ENCODE assay signal across 9 cellular contexts in the genomic region with DNA sequence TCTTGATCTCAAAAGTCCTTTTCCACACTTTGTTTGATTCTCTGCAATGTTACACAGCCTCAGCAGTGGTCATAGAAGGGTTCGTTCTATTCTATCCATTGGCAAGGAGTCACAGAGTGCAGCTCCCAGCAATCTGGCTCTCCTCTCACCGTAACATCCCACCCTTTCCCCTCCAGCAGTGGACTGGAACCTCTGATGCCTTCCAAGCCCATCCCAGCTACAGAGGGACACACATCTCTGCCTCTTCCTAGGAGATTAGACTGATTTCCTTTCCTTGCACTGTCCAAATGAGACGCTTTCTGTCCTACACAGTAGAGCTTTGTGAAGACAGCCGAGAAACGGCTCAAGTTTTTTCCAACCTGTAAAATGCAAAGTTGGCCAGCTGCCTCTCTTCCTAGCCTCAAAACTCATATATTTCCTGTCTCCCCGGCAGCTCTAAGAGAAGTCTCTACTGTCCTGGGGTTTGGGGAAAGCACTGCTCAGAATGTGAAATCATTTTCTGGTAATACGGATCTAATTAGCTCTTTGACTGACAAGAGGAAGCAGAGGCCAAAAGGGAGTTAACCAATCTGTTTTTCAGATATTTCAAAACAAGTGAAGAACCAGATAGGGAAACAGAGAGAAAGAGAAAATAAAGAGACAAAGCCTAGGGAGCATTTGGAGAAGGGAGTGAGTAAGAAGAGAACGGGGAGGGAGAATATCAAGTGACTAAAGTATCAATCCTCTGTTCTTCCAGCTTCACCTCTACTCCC. TPM values are rescaled to one million over a fixed set of nuclear protein-coding genes. Genes with fewer than 3 reads are reported as not detected.
DNase-seq lines count a peak whose midpoint lies in the region; ATAC-seq and TF ChIP-seq lines count a peak whose summit lies in the region.
"Had no signal": no experiment of that assay in that cellular context is flagged by ENCODE, and none has a peak within 500 bp of the region (broad histone marks: within the 10 kb centered on the region; RNA-seq: fewer than 3 reads in every experiment).

No MANE protein-coding gene starts in this region.

- no peaks in the 10 kb centered on the region for H3K9me3 ChIP-seq in tibial artery

- H3K9me3 Mint-ChIP-seq in activated T-cell treated with anti-CD3 and anti-CD28 coated beads, Interleukin-2, amount 50 U/mL, for 24 hours: peaks cover 2% of the 10 kb centered on the region
- H3K9me3 Mint-ChIP-seq in activated naive CD8-positive, alpha-beta T cell treated with anti-CD3 and anti-CD28 coated beads, Interleukin-2, amount 10 ng/mL, durations not matched to agents 7 days and 5 days: no peaks in the 10 kb centered on the region

- H3K27ac ChIP-seq in tibial artery: peak overlapping the region in 1 of 2 donors; percentile 44

- no peaks in the 10 kb centered on the region for H3K27me3 ChIP-seq in tibial artery

- ATAC-seq in activated naive CD8-positive, alpha-beta T cell treated with anti-CD3 and anti-CD28 coated beads, Interleukin-2, amount 10 ng/mL, durations not matched to agents 7 days and 5 days (ENCODE audit: low read depth): no peak
- ATAC-seq in left lobe of liver (peak; percentile 16), HG03095 (IDR thresholded peaks at IDR 0.05; ENCODE audit: unreplicated experiment) (no peak)

- peaks cover 58% of the 10 kb centered on the region for H3K4me1 Mint-ChIP-seq in activated T-cell treated with anti-CD3 and anti-CD28 coated beads, Interleukin-2, amount 50 U/mL, for 24 hours (ENCODE audit: low read depth)
- peaks cover 38% of the 10 kb centered on the region for H3K4me1 Mint-ChIP-seq in activated naive CD8-positive, alpha-beta T cell treated with anti-CD3 and anti-CD28 coated beads, Interleukin-2, amount 10 ng/mL, durations not matched to agents 7 days and 5 days

- peak overlapping the region; percentile 23 to 32 for H3K4me3 ChIP-seq in tibial artery

- POLR2A ChIA-PET in activated naive CD8-positive, alpha-beta T cell treated with anti-CD3 and anti-CD28 coated beads, Interleukin-2, amount 10 ng/mL, durations not matched to agents 7 days and 5 days (lab: Charles Lee): interaction anchor here (0.5 to 2.7 kb wide), 8 partner anchors 11 to 129 kb away, joined by 3 to 31 read pairs (median 4); a partner anchor contains a TSS

- no peak for TF ChIP-seq CTCF in tibial artery (IDR thresholded peaks at IDR 0.05)

- H3K4me3 Mint-ChIP-seq in activated T-cell treated with anti-CD3 and anti-CD28 coated beads, Interleukin-2, amount 50 U/mL, for 24 hours: peak overlapping the region; percentile 68
- peak overlapping the region; percentile 75 for H3K4me3 Mint-ChIP-seq in activated naive CD8-positive, alpha-beta T cell treated with anti-CD3 and anti-CD28 coated beads, Interleukin-2, amount 10 ng/mL, durations not matched to agents 7 days and 5 days

- H3K36me3 ChIP-seq in tibial artery: no peaks in the 10 kb centered on the region

- DNase-seq in activated T-cell treated with anti-CD3 and anti-CD28 coated beads, Interleukin-2, amount 50 U/mL, for 24 hours: peak; percentile 28
- no peak for DNase-seq in activated T-cell treated with anti-CD3 and anti-CD28 coated beads, Interleukin-2, amount 50 U/mL, for 48 hours
- peak; percentile 21 for DNase-seq in activated naive CD8-positive, alpha-beta T cell treated with anti-CD3 and anti-CD28 coated beads, Interleukin-2, amount 10 ng/mL, durations not matched to agents 7 days and 5 days
- DNase-seq in left lobe of liver (ENCODE audit: low spot score) (no peak), tibial artery (no peak), NCI-H526 treated with DMSO at 0.1 percent for 48 hours (lab: John Stamatoyannopoulos, UW) (no peak)
- DNase-seq in effector CD8-positive, alpha-beta T cell (lab: John Stamatoyannopoulos, UW): no peak
- DNase-seq: NCI-H510A had no signal

- H3K27ac Mint-ChIP-seq in activated T-cell treated with anti-CD3 and anti-CD28 coated beads, Interleukin-2, amount 50 U/mL, for 24 hours: peak overlapping the region; percentile 56
- H3K27ac Mint-ChIP-seq in activated naive CD8-positive, alpha-beta T cell treated with anti-CD3 and anti-CD28 coated beads, Interleukin-2, amount 10 ng/mL, durations not matched to agents 7 days and 5 days: peak overlapping the region; percentile 74

- no peaks in the 10 kb centered on the region for H3K36me3 Mint-ChIP-seq in activated T-cell treated with anti-CD3 and anti-CD28 coated beads, Interleukin-2, amount 50 U/mL, for 24 hours (ENCODE audit: low read depth)
- no peaks in the 10 kb centered on the region for H3K36me3 Mint-ChIP-seq in activated naive CD8-positive, alpha-beta T cell treated with anti-CD3 and anti-CD28 coated beads, Interleukin-2, amount 10 ng/mL, durations not matched to agents 7 days and 5 days

- peaks cover 0 to 25% (median 12%) of the 10 kb centered on the region in 4 donors for H3K4me1 ChIP-seq in tibial artery

- intact Hi-C loops in tibial artery (cut with DNase I; ENCODE audit: low total_unique reads): no loop called here

- no peaks in the 10 kb centered on the region for H3K27me3 Mint-ChIP-seq in activated T-cell treated with anti-CD3 and anti-CD28 coated beads, Interleukin-2, amount 50 U/mL, for 24 hours
- H3K27me3 Mint-ChIP-seq in activated naive CD8-positive, alpha-beta T cell treated with anti-CD3 and anti-CD28 coated beads, Interleukin-2, amount 10 ng/mL, durations not matched to agents 7 days and 5 days: no peaks in the 10 kb centered on the region

RNA-seq across cellular contexts. Expression of a gene that starts 0.5 kb away (rescaled TPM):
- total RNA-seq in activated naive CD8-positive, alpha-beta T cell treated with anti-CD3 and anti-CD28 coated beads, Interleukin-2, amount 10 ng/mL, durations not matched to agents 7 days and 5 days: 1 to 10 TPM; 5.4 to 7.8 TPM
- total RNA-seq in left lobe of liver: 16.1 TPM

Comparison
In these comparisons a context has a peak if more than half of its experiments do, and no peak if none do; other contexts are left out.
1. DNase-seq: peak in activated T-cell treated with anti-CD3 and anti-CD28 coated beads, Interleukin-2, amount 50 U/mL, for 24 hours (single experiment) and activated naive CD8-positive, alpha-beta T cell treated with anti-CD3 and anti-CD28 coated beads, Interleukin-2, amount 10 ng/mL, durations not matched to agents 7 days and 5 days (single experiment); none in activated T-cell treated with anti-CD3 and anti-CD28 coated beads, Interleukin-2, amount 50 U/mL, for 48 hours (0 of 2), left lobe of liver (single experiment), tibial artery (0 of 2), effector CD8-positive, alpha-beta T cell (single experiment) and NCI-H526 treated with DMSO at 0.1 percent for 48 hours (single experiment).